Comparison of ENCODE assay signal across 1 cellular context in the genomic region with DNA sequence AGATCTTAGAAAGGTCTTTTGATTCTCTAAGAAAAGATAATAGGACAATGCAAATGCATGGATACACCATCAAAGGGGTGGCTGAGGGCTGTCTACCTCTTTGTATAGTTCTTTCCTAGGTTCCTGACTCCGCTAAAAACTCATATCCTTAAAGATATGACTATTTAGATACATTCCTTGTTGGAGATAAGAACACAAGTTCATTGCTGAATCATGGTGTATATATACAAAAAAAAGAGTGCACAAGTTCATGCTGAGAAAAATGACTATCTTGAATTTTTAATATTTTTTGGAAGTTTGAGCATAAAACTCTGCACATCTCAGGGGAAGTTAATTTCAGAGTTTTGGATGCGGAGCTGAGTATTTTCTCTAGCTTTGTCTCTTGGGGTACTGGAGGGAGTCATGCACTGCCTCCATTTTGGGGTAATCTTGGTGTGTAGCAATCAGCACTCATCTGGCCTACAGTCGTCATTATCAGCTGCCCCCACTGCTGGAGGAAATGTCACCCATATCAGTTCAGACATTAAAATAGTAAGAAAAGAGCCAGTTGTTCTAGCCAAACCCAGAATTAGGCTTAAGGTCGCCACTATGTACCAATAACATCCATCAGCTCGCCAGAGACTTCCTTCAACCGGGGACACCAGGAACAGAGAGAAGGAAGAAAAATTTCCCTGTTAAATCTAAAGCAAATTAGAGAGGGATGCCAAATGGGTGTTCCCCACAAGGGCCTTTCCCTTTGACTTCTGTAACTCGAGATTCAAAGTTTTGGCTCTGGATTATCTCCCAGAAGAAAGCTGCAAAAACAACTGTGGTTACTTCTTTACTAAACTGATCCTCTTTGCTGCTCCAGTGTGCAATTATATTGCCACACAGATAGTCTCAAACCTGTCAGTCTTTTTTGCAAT.
TF ChIP-seq lines count a peak whose summit lies in the region.

No MANE protein-coding gene starts in this region.

TF ChIP-seq in WTC11, 78 proteins besides CTCF, POLR2A, EP300 and RAD21 (continued from another document):
- TF ChIP-seq, protein P1, sequence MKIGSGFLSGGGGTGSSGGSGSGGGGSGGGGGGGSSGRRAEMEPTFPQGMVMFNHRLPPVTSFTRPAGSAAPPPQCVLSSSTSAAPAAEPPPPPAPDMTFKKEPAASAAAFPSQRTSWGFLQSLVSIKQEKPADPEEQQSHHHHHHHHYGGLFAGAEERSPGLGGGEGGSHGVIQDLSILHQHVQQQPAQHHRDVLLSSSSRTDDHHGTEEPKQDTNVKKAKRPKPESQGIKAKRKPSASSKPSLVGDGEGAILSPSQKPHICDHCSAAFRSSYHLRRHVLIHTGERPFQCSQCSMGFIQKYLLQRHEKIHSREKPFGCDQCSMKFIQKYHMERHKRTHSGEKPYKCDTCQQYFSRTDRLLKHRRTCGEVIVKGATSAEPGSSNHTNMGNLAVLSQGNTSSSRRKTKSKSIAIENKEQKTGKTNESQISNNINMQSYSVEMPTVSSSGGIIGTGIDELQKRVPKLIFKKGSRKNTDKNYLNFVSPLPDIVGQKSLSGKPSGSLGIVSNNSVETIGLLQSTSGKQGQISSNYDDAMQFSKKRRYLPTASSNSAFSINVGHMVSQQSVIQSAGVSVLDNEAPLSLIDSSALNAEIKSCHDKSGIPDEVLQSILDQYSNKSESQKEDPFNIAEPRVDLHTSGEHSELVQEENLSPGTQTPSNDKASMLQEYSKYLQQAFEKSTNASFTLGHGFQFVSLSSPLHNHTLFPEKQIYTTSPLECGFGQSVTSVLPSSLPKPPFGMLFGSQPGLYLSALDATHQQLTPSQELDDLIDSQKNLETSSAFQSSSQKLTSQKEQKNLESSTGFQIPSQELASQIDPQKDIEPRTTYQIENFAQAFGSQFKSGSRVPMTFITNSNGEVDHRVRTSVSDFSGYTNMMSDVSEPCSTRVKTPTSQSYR (CRISPR knock-in tag; IDR thresholded peaks at IDR 0.05): no peak
- TF ChIP-seq ZNF317 (CRISPR knock-in tag; IDR thresholded peaks at IDR 0.05; ENCODE audit: borderline replicate concordance, low read depth) (no peak), GRHL2 (CRISPR knock-in tag; IDR thresholded peaks at IDR 0.05; ENCODE audit: insufficient replicate concordance, severe bottlenecking) (no peak)
- TF ChIP-seq, protein P2, sequence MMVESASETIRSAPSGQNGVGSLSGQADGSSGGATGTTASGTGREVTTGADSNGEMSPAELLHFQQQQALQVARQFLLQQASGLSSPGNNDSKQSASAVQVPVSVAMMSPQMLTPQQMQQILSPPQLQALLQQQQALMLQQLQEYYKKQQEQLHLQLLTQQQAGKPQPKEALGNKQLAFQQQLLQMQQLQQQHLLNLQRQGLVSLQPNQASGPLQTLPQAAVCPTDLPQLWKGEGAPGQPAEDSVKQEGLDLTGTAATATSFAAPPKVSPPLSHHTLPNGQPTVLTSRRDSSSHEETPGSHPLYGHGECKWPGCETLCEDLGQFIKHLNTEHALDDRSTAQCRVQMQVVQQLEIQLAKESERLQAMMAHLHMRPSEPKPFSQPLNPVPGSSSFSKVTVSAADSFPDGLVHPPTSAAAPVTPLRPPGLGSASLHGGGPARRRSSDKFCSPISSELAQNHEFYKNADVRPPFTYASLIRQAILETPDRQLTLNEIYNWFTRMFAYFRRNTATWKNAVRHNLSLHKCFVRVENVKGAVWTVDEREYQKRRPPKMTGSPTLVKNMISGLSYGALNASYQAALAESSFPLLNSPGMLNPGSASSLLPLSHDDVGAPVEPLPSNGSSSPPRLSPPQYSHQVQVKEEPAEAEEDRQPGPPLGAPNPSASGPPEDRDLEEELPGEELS (CRISPR knock-in tag; IDR thresholded peaks at IDR 0.05): no peak
- TF ChIP-seq, protein P3, sequence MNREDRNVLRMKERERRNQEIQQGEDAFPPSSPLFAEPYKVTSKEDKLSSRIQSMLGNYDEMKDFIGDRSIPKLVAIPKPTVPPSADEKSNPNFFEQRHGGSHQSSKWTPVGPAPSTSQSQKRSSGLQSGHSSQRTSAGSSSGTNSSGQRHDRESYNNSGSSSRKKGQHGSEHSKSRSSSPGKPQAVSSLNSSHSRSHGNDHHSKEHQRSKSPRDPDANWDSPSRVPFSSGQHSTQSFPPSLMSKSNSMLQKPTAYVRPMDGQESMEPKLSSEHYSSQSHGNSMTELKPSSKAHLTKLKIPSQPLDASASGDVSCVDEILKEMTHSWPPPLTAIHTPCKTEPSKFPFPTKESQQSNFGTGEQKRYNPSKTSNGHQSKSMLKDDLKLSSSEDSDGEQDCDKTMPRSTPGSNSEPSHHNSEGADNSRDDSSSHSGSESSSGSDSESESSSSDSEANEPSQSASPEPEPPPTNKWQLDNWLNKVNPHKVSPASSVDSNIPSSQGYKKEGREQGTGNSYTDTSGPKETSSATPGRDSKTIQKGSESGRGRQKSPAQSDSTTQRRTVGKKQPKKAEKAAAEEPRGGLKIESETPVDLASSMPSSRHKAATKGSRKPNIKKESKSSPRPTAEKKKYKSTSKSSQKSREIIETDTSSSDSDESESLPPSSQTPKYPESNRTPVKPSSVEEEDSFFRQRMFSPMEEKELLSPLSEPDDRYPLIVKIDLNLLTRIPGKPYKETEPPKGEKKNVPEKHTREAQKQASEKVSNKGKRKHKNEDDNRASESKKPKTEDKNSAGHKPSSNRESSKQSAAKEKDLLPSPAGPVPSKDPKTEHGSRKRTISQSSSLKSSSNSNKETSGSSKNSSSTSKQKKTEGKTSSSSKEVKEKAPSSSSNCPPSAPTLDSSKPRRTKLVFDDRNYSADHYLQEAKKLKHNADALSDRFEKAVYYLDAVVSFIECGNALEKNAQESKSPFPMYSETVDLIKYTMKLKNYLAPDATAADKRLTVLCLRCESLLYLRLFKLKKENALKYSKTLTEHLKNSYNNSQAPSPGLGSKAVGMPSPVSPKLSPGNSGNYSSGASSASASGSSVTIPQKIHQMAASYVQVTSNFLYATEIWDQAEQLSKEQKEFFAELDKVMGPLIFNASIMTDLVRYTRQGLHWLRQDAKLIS (CRISPR knock-in tag; IDR thresholded peaks at IDR 0.05; ENCODE audit: borderline replicate concordance): no peak
